In genomic region chr2:77521482-77521881, GRCh38 we compare ENCODE assay signal across 20 cellular contexts. TPM values are rescaled to one million over a fixed set of nuclear protein-coding genes. Genes with fewer than 3 reads are reported as not detected.
A peak's percentile ranks its signal among the peaks of the same experiment; 100 is the strongest.
DNase-seq lines count a peak whose midpoint lies in the region; TF ChIP-seq lines count a peak whose summit lies in the region.
"Had no signal": no experiment of that assay in that cellular context is flagged by ENCODE, and none has a peak within 500 bp of the region (broad histone marks: within the 10 kb centered on the region; RNA-seq: fewer than 3 reads in every experiment).

No MANE protein-coding gene starts in this region.

- no peak overlapping the region for H3K27ac ChIP-seq in SU-DHL-6 (ENCODE audit: low read depth, low read length)
- H3K27ac ChIP-seq in smooth muscle cell (ENCODE audit: low read depth), result no peak overlapping the region
- H3K27ac ChIP-seq: KMS-11, prostate gland, SJSA1 had no signal

- H3K9me2 ChIP-seq in SU-DHL-6 (replicated peaks; ENCODE audit: insufficient read depth, low read length), result no peaks in the 10 kb centered on the region

- H3K9ac ChIP-seq in SU-DHL-6 (ENCODE audit: low read length) (peak overlapping the region; percentile 15; the same call in 1 of the 2 replicates), endocrine pancreas (ENCODE audit: control insufficient read depth, insufficient read depth, low read length) (no peak overlapping the region), smooth muscle cell (ENCODE audit: low read depth) (no peak overlapping the region)
- H3K9ac ChIP-seq: KMS-11 had no signal

- H3K4me2 ChIP-seq in SU-DHL-6 (ENCODE audit: low read depth, low read length, poor library complexity, severe bottlenecking) (peak overlapping the region; percentile 37), smooth muscle cell (peak overlapping the region; percentile 79)
- H3K4me2 ChIP-seq: KMS-11 had no signal

- H3K4me3 ChIP-seq in SU-DHL-6 (ENCODE audit: insufficient read depth, low read length, poor library complexity, severe bottlenecking) (peak overlapping the region; percentile 22), endocrine pancreas (ENCODE audit: control insufficient read depth, insufficient read depth, low read length) (peak overlapping the region; percentile 82), smooth muscle cell (peak overlapping the region; percentile 36)
- H3K4me3 ChIP-seq: lung, prostate gland, SJSA1 had no signal

- TF ChIP-seq CTCF in SU-DHL-6 (IDR thresholded peaks at IDR 0.05; ENCODE audit: insufficient read depth, low read length, poor library complexity, severe bottlenecking) (no peak), smooth muscle cell (IDR thresholded peaks at IDR 0.05; ENCODE audit: borderline replicate concordance, insufficient read depth, poor library complexity, severe bottlenecking) (no peak)

- no peaks in the 10 kb centered on the region for H3K27me3 ChIP-seq in SU-DHL-6 (ENCODE audit: low read length)
- H3K27me3 ChIP-seq in endocrine pancreas (ENCODE audit: control insufficient read depth, insufficient read depth, low read length), result no peaks in the 10 kb centered on the region
- no peaks in the 10 kb centered on the region for H3K27me3 ChIP-seq in smooth muscle cell (ENCODE audit: low read depth)
- H3K27me3 ChIP-seq: SJSA1 had no signal

- H4K20me1 ChIP-seq in SU-DHL-6 (ENCODE audit: low read depth, low read length) (no peaks in the 10 kb centered on the region), smooth muscle cell (ENCODE audit: low read depth) (no peaks in the 10 kb centered on the region)

- H3F3A ChIP-seq in SU-DHL-6 (ENCODE audit: insufficient read depth) (no peaks in the 10 kb centered on the region), smooth muscle cell (ENCODE audit: low read depth) (no peaks in the 10 kb centered on the region)

- H3K9me3 ChIP-seq in SU-DHL-6 (ENCODE audit: insufficient read depth, low read length) (no peaks in the 10 kb centered on the region), endocrine pancreas (ENCODE audit: control insufficient read depth, low read length) (no peaks in the 10 kb centered on the region), smooth muscle cell (replicated peaks; ENCODE audit: low read depth) (no peaks in the 10 kb centered on the region)
- H3K9me3 ChIP-seq: prostate gland, SJSA1 had no signal

- H3K79me2 ChIP-seq in SU-DHL-6 (ENCODE audit: insufficient read depth, low read length) (no peaks in the 10 kb centered on the region), smooth muscle cell (ENCODE audit: low read depth) (no peaks in the 10 kb centered on the region)

- DNase-seq in iPS-NIHi11 (ENCODE audit: low spot score) (peak; percentile 41), smooth muscle cell (lab: John Stamatoyannopoulos, UW; ENCODE audit: unreplicated experiment) (no peak), SHP77 treated with DMSO at 0.1 percent for 48 hours (lab: John Stamatoyannopoulos, UW) (no peak), OCI-M2 (lab: John Stamatoyannopoulos, UW; ENCODE audit: unreplicated experiment) (no peak), islet precursor cell (no peak)
- DNase-seq: activated CD4-positive, alpha-beta T cell treated with anti-CD3 and anti-CD28 coated beads for 36 hours; activated CD8-positive, alpha-beta memory T cell treated with anti-CD3 and anti-CD28 coated beads, Interleukin-2, amount 10 ng/mL, durations not matched to agents 7 days and 5 days; activated effector memory CD4-positive, alpha-beta T cell treated with Interleukin-2 at 50 U/mL for 16 hours; AML-193; HFFc6; immature natural killer cell; naive thymus-derived CD4-positive, alpha-beta T cell; T1000 had no signal

- no peak overlapping the region for H2AFZ ChIP-seq in SU-DHL-6 (ENCODE audit: low read depth, low read length, severe bottlenecking)
- peak overlapping the region; percentile 40 for H2AFZ ChIP-seq in smooth muscle cell (ENCODE audit: low read depth)

- WGBS in smooth muscle cell (ENCODE audit: low lambda C conversion rate), result 18% methylated on average over 7 of the region's 7 CpGs

- no peaks in the 10 kb centered on the region for H3K36me3 ChIP-seq in SU-DHL-6 (ENCODE audit: low read length)
- H3K36me3 ChIP-seq in endocrine pancreas (ENCODE audit: control insufficient read depth, insufficient read depth, low read length), result no peaks in the 10 kb centered on the region
- H3K36me3 ChIP-seq in smooth muscle cell (ENCODE audit: low read depth), result no peaks in the 10 kb centered on the region
- H3K36me3 ChIP-seq: prostate gland, SJSA1 had no signal

- H3K4me1 ChIP-seq in endocrine pancreas (ENCODE audit: control insufficient read depth, insufficient read depth, low read length) (peaks cover 5% of the 10 kb centered on the region), smooth muscle cell (ENCODE audit: low read depth) (peaks cover 38% of the 10 kb centered on the region)
- H3K4me1 ChIP-seq: prostate gland, SJSA1 had no signal

RNA-seq across cellular contexts. Expression of gene LRRTM4, which starts 0.7 kb away (rescaled TPM):
- 2.4 and 5.5 TPM in 2 replicates for total RNA-seq in smooth muscle cell
- polyA plus RNA-seq in smooth muscle cell, result 0.37 and 1.4 TPM in 2 replicates
- total RNA-seq: activated CD4-positive, alpha-beta T cell treated with anti-CD3 and anti-CD28 coated beads for 36 hours; activated CD8-positive, alpha-beta memory T cell treated with anti-CD3 and anti-CD28 coated beads, Interleukin-2, amount 10 ng/mL, durations not matched to agents 7 days and 5 days; fibroblast of villous mesenchyme; HFFc6; naive thymus-derived CD4-positive, alpha-beta T cell; SJSA1 had no signal
- polyA plus RNA-seq: immature natural killer cell; naive thymus-derived CD4-positive, alpha-beta T cell had no signal

Comparison
In these comparisons a context has a peak if more than half of its experiments do, and no peak if none do; other contexts are left out.
1. H3K4me3 ChIP-seq: peak in every context shown above with its lines; median percentile 82 in endocrine pancreas; 36 in smooth muscle cell; 22 in SU-DHL-6.